6 cellular contexts compared by ENCODE assay signal in the genomic region with DNA sequence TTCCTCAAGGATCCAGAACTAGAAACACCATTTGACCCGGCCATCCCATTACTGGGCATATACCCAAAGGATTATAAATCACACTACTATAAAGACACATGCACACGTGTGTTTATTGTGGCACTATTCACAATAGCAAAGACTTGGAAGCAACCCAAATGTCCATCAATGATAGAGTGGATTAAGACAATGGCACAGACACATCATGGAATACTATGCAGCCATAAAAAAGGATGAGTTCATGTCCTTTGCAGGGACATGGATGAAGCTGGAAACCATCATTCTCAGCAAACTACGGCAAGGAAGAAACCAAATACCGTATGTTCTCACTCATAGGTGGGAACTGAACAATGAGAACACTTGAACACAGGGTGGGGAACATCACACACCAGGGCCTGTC. TPM values are rescaled to one million over a fixed set of nuclear protein-coding genes. Genes with fewer than 3 reads are reported as not detected.
DNase-seq lines count a peak whose midpoint lies in the region; ATAC-seq, FAIRE-seq and TF ChIP-seq lines count a peak whose summit lies in the region.
"Not testable (repeated sequence)": the region's sequence is repeated elsewhere in the genome, so short reads cannot be mapped to it uniquely, and the experiment has no call there.

No MANE protein-coding gene starts in this region.

- H3K36me3 ChIP-seq in Loucy (ENCODE audit: insufficient read depth, low read length): peaks cover 47% of the 10 kb centered on the region
- peaks cover 13 to 45% of the 10 kb centered on the region in 2 experiments for H3K36me3 ChIP-seq in HepG2 (replicated peaks in 1 of 2; ENCODE audit: control insufficient read depth in 1 of 2, insufficient read depth in 2 of 2, low read length in 2 of 2)

- H3F3A ChIP-seq in Loucy (ENCODE audit: low read depth): not testable (repeated sequence)

- not testable (repeated sequence) for H3K9me3 ChIP-seq in CD4-positive, alpha-beta T cell (ENCODE audit: control insufficient read depth, low read length); Loucy (ENCODE audit: insufficient read depth, low read depth, low read length); HepG2 (ENCODE audit: low read length)

- H2AFZ ChIP-seq in Loucy (ENCODE audit: low read length); HepG2 (ENCODE audit: low read length): not testable (repeated sequence)

- H3K4me1 Mint-ChIP-seq in CD4-positive, alpha-beta T cell (ENCODE audit: low read depth): peaks cover 94% of the 10 kb centered on the region
- H3K4me1 Mint-ChIP-seq in activated CD8-positive, alpha-beta memory T cell treated with anti-CD3 and anti-CD28 coated beads, Interleukin-2, amount 10 ng/mL, durations not matched to agents 7 days and 5 days: peaks cover 80% of the 10 kb centered on the region
- H3K4me1 Mint-ChIP-seq in activated naive CD4-positive, alpha-beta T cell treated with anti-CD3 and anti-CD28 coated beads for 36 hours (ENCODE audit: low read depth): peaks cover 91% of the 10 kb centered on the region
- H3K4me1 Mint-ChIP-seq in activated naive CD8-positive, alpha-beta T cell treated with anti-CD3 and anti-CD28 coated beads for 36 hours: peaks cover 88% of the 10 kb centered on the region

- CTCF ChIA-PET in CD4-positive, alpha-beta T cell (lab: Charles Lee); activated CD8-positive, alpha-beta memory T cell treated with anti-CD3 and anti-CD28 coated beads, Interleukin-2, amount 10 ng/mL, durations not matched to agents 7 days and 5 days (lab: Charles Lee); HepG2 (lab: Yijun Ruan, JAX; ENCODE audit: low intra/inter-chr PET ratio, low total read pairs): not testable (repeated sequence)
- CTCF ChIA-PET in activated naive CD4-positive, alpha-beta T cell treated with anti-CD3 and anti-CD28 coated beads for 36 hours (lab: Charles Lee): interaction anchor here (0.7 kb wide), 1 partner anchor 23 kb away, joined by 4 read pairs; no protein-coding TSS in a partner anchor

- TF ChIP-seq EP300 in HepG2 (IDR thresholded peaks at IDR 0.05; ENCODE audit: low read depth in 2 of 2, low read length in 2 of 2); HepG2 (CRISPR knock-in tag; IDR thresholded peaks at IDR 0.05; ENCODE audit: borderline replicate concordance): not testable (repeated sequence)

- peaks cover 51% of the 10 kb centered on the region for H4K20me1 ChIP-seq in Loucy (ENCODE audit: insufficient read depth, low read length, poor library complexity, severe bottlenecking)
- peaks cover 59% of the 10 kb centered on the region for H4K20me1 ChIP-seq in HepG2 (ENCODE audit: insufficient read depth, low read length)

- H3K4me3 ChIP-seq in Loucy (ENCODE audit: low read length, poor library complexity, severe bottlenecking): peak overlapping the region; percentile 38
- not testable (repeated sequence) for H3K4me3 ChIP-seq in HepG2 (replicated peaks in 1 of 3; ENCODE audit: insufficient read depth in 1 of 3, low read depth in 2 of 3, low read length in 3 of 3)

- H3K27me3 ChIP-seq in CD4-positive, alpha-beta T cell (ENCODE audit: control insufficient read depth, insufficient read depth, low read length); Loucy (ENCODE audit: insufficient read depth, low read length, poor library complexity, severe bottlenecking); HepG2 (ENCODE audit: control insufficient read depth in 1 of 2, insufficient read depth in 2 of 2, low read length in 2 of 2): not testable (repeated sequence)

- in situ Hi-C loops in HepG2 (cut with HindIII; ENCODE audit: extremely low pct_ligation_motif_present, low pct_unique_long_range_greater_than_20kb): not testable (repeated sequence)

- H3K4me2 ChIP-seq in Loucy (ENCODE audit: low read depth, low read length, poor library complexity, severe bottlenecking): peak overlapping the region; percentile 34
- 0 out of 2 replicates have a peak overlapping the region, but pooled peaks have one; percentile 7 for H3K4me2 ChIP-seq in HepG2 (ENCODE audit: low read depth, low read length)

- BruUV-seq in HepG2 (replicated peaks; lab: Mats Ljungman, UMichigan): not testable (repeated sequence)

- H3K4me1 ChIP-seq in Loucy (ENCODE audit: insufficient read depth, low read length, poor library complexity, severe bottlenecking) (peaks cover 41% of the 10 kb centered on the region), HepG2 (ENCODE audit: insufficient read depth, low read length) (peaks cover 78% of the 10 kb centered on the region)

- not testable (repeated sequence) for H3K9ac ChIP-seq in Loucy (ENCODE audit: low read depth, low read length, poor library complexity, severe bottlenecking); HepG2 (ENCODE audit: insufficient read depth, low read depth, low read length)

- DNase-seq in CD4-positive, alpha-beta T cell; activated CD8-positive, alpha-beta memory T cell treated with anti-CD3 and anti-CD28 coated beads, Interleukin-2, amount 10 ng/mL, durations not matched to agents 7 days and 5 days; activated naive CD4-positive, alpha-beta T cell treated with anti-CD3 and anti-CD28 coated beads for 36 hours; activated naive CD8-positive, alpha-beta T cell treated with anti-CD3 and anti-CD28 coated beads for 36 hours; HepG2 (ENCODE audit: low spot score): not testable (repeated sequence)

- H3K9me3 Mint-ChIP-seq in CD4-positive, alpha-beta T cell; activated CD8-positive, alpha-beta memory T cell treated with anti-CD3 and anti-CD28 coated beads, Interleukin-2, amount 10 ng/mL, durations not matched to agents 7 days and 5 days (ENCODE audit: low read depth): not testable (repeated sequence)
- H3K9me3 Mint-ChIP-seq in activated naive CD4-positive, alpha-beta T cell treated with anti-CD3 and anti-CD28 coated beads for 36 hours: peaks cover 12% of the 10 kb centered on the region
- H3K9me3 Mint-ChIP-seq in activated naive CD8-positive, alpha-beta T cell treated with anti-CD3 and anti-CD28 coated beads for 36 hours: peaks cover 11% of the 10 kb centered on the region

- intact Hi-C loops in CD4-positive, alpha-beta T cell (cut with DNase I, micrococcal nuclease); activated naive CD4-positive, alpha-beta T cell treated with anti-CD3 and anti-CD28 coated beads for 36 hours (cut with micrococcal nuclease); HepG2 (cut with micrococcal nuclease; ENCODE audit: unreplicated experiment): not testable (repeated sequence)

- POLR2A ChIA-PET in CD4-positive, alpha-beta T cell (lab: Charles Lee); HepG2 (lab: Yijun Ruan, JAX): not testable (repeated sequence)

- H3K79me2 ChIP-seq in Loucy (ENCODE audit: insufficient read depth, low read length) (peaks cover 97% of the 10 kb centered on the region), HepG2 (ENCODE audit: insufficient read depth, low read length) (peaks cover 84% of the 10 kb centered on the region)

- not testable (repeated sequence) for FAIRE-seq in HepG2 (lab: Jason Lieb, UNC)

- H3K9me2 ChIP-seq in Loucy (replicated peaks; ENCODE audit: low read depth, low read length): not testable (repeated sequence)

- WGBS in HepG2 (ENCODE audit: low lambda C conversion rate): 93% methylated on average over 4 of the region's 4 CpGs

- not testable (repeated sequence) for TF ChIP-seq RAD21 in HepG2 (CRISPR knock-in tag; IDR thresholded peaks at IDR 0.05)

- peaks cover 83% of the 10 kb centered on the region for H3K36me3 Mint-ChIP-seq in CD4-positive, alpha-beta T cell (ENCODE audit: low read depth)
- peaks cover 87% of the 10 kb centered on the region for H3K36me3 Mint-ChIP-seq in activated CD8-positive, alpha-beta memory T cell treated with anti-CD3 and anti-CD28 coated beads, Interleukin-2, amount 10 ng/mL, durations not matched to agents 7 days and 5 days
- H3K36me3 Mint-ChIP-seq in activated naive CD4-positive, alpha-beta T cell treated with anti-CD3 and anti-CD28 coated beads for 36 hours (ENCODE audit: low read depth): peaks cover 66% of the 10 kb centered on the region
- H3K36me3 Mint-ChIP-seq in activated naive CD8-positive, alpha-beta T cell treated with anti-CD3 and anti-CD28 coated beads for 36 hours: peaks cover 93% of the 10 kb centered on the region

- not testable (repeated sequence) for TF ChIP-seq CTCF in CD4-positive, alpha-beta T cell (IDR thresholded peaks at IDR 0.05); Loucy (conservative IDR thresholded peaks at IDR 0.05; ENCODE audit: low read length); HepG2 (CRISPR knock-in tag; IDR thresholded peaks at IDR 0.05)

- not testable (repeated sequence) for TF ChIP-seq POLR2A in HepG2 (IDR thresholded peaks at IDR 0.05; ENCODE audit: insufficient read depth in 1 of 2, low read depth in 2 of 2, low read length in 2 of 2)

- H3K4me3 Mint-ChIP-seq in CD4-positive, alpha-beta T cell: peak overlapping the region; percentile 32
- H3K4me3 Mint-ChIP-seq in activated CD8-positive, alpha-beta memory T cell treated with anti-CD3 and anti-CD28 coated beads, Interleukin-2, amount 10 ng/mL, durations not matched to agents 7 days and 5 days; activated naive CD4-positive, alpha-beta T cell treated with anti-CD3 and anti-CD28 coated beads for 36 hours; activated naive CD8-positive, alpha-beta T cell treated with anti-CD3 and anti-CD28 coated beads for 36 hours: not testable (repeated sequence)

- not testable (repeated sequence) for H3K27ac ChIP-seq in CD4-positive, alpha-beta T cell (ENCODE audit: low read depth, low read length); HepG2 (ENCODE audit: extremely low read length, insufficient read depth, low read length)

- not testable (repeated sequence) for H3K27me3 Mint-ChIP-seq in CD4-positive, alpha-beta T cell; activated CD8-positive, alpha-beta memory T cell treated with anti-CD3 and anti-CD28 coated beads, Interleukin-2, amount 10 ng/mL, durations not matched to agents 7 days and 5 days; activated naive CD4-positive, alpha-beta T cell treated with anti-CD3 and anti-CD28 coated beads for 36 hours (ENCODE audit: low read depth); activated naive CD8-positive, alpha-beta T cell treated with anti-CD3 and anti-CD28 coated beads for 36 hours

- peak overlapping the region; percentile 63 for H3K27ac Mint-ChIP-seq in CD4-positive, alpha-beta T cell
- H3K27ac Mint-ChIP-seq in activated CD8-positive, alpha-beta memory T cell treated with anti-CD3 and anti-CD28 coated beads, Interleukin-2, amount 10 ng/mL, durations not matched to agents 7 days and 5 days: peak overlapping the region; percentile 31
- H3K27ac Mint-ChIP-seq in activated naive CD4-positive, alpha-beta T cell treated with anti-CD3 and anti-CD28 coated beads for 36 hours: peak overlapping the region; percentile 16
- H3K27ac Mint-ChIP-seq in activated naive CD8-positive, alpha-beta T cell treated with anti-CD3 and anti-CD28 coated beads for 36 hours: peak overlapping the region; percentile 34

- not testable (repeated sequence) for ATAC-seq in CD4-positive, alpha-beta T cell (ENCODE audit: poor library complexity); activated CD8-positive, alpha-beta memory T cell treated with anti-CD3 and anti-CD28 coated beads, Interleukin-2, amount 10 ng/mL, durations not matched to agents 7 days and 5 days; HepG2

RNA-seq across cellular contexts. Expression of gene TMEM123, which starts 8.4 kb away (rescaled TPM):
- total RNA-seq in CD4-positive, alpha-beta T cell: 100 to 1,000 TPM; 288 to 307 TPM
- 100 to 1,000 TPM; 194 to 242 TPM for total RNA-seq in activated CD8-positive, alpha-beta memory T cell treated with anti-CD3 and anti-CD28 coated beads, Interleukin-2, amount 10 ng/mL, durations not matched to agents 7 days and 5 days
- 100 to 1,000 TPM; 232 to 255 TPM for total RNA-seq in activated naive CD4-positive, alpha-beta T cell treated with anti-CD3 and anti-CD28 coated beads for 36 hours
- total RNA-seq in activated naive CD8-positive, alpha-beta T cell treated with anti-CD3 and anti-CD28 coated beads for 36 hours: 100 to 1,000 TPM; 299 to 310 TPM
- 265 and 365 TPM in 2 replicates for total RNA-seq in HepG2 (2016; rRNA removed; fragmentation: Illumina TruSeq; extraction: Trizol)
- total RNA-seq in HepG2 (2016; cell fraction: cytosol; rRNA removed; fragmentation: Illumina TruSeq; extraction: Trizol; ENCODE audit: low read depth): 106 and 111 TPM in 2 replicates
- 253 and 367 TPM in 2 replicates for total RNA-seq in HepG2 (2016; cell fraction: insoluble cytoplasmic fraction; rRNA removed; fragmentation: Illumina TruSeq; extraction: Trizol)
- 267 and 271 TPM in 2 replicates for total RNA-seq in HepG2 (2016; cell fraction: membrane; rRNA removed; fragmentation: Illumina TruSeq; extraction: Trizol)
- 271 and 302 TPM in 2 replicates for total RNA-seq in HepG2 (2016; cell fraction: nucleus; rRNA removed; fragmentation: Illumina TruSeq; extraction: Trizol)
- 2,108 and 2,761 TPM in 2 replicates for polyA plus RNA-seq in HepG2 (2011; rRNA removed)
- polyA plus RNA-seq in HepG2 (2011; cell fraction: cytosol; rRNA removed): 1,026 and 1,553 TPM in 2 replicates
- polyA plus RNA-seq in HepG2 (2011; cell fraction: nucleus; rRNA removed): 209 and 224 TPM in 2 replicates
- polyA plus RNA-seq in HepG2 (2012): 787 and 938 TPM in 2 replicates
- polyA plus RNA-seq in HepG2 (2016; cell fraction: cytosol; fragmentation: Illumina TruSeq; extraction: Trizol; ENCODE audit: low read depth): 159 and 182 TPM in 2 replicates
- 316 and 330 TPM in 2 replicates for polyA plus RNA-seq in HepG2 (2016; cell fraction: insoluble cytoplasmic fraction; fragmentation: Illumina TruSeq; extraction: Trizol; ENCODE audit: low read depth)
- 230 and 256 TPM in 2 replicates for polyA plus RNA-seq in HepG2 (2016; cell fraction: membrane; fragmentation: Illumina TruSeq; extraction: Trizol; ENCODE audit: low read depth)
- polyA plus RNA-seq in HepG2 (2016; cell fraction: nucleus; fragmentation: Illumina TruSeq; extraction: Trizol; ENCODE audit: insufficient read depth, low read depth): 368 and 391 TPM in 2 replicates
- 117 and 454 TPM in 2 replicates for polyA minus RNA-seq in HepG2 (2011; rRNA and poly(A)+ RNA removed; ENCODE audit: low replicate concordance)
- 1,086 and 1,277 TPM in 2 replicates for polyA minus RNA-seq in HepG2 (2011; cell fraction: cytosol; rRNA and poly(A)+ RNA removed)
- polyA minus RNA-seq in HepG2 (2011; cell fraction: nucleus; rRNA and poly(A)+ RNA removed): 441 and 760 TPM in 2 replicates
